In genomic region chr3:10941972-10942371, GRCh38 we compare ENCODE assay signal across 9 cellular contexts. TPM values are rescaled to one million over a fixed set of nuclear protein-coding genes. Genes with fewer than 3 reads are reported as not detected.
DNase-seq lines count a peak whose midpoint lies in the region; ATAC-seq and TF ChIP-seq lines count a peak whose summit lies in the region.
"Had no signal": no experiment of that assay in that cellular context is flagged by ENCODE, and none has a peak within 500 bp of the region (broad histone marks: within the 10 kb centered on the region; RNA-seq: fewer than 3 reads in every experiment).

No MANE protein-coding gene starts in this region.

- POLR2A ChIA-PET in activated CD8-positive, alpha-beta T cell treated with anti-CD3 and anti-CD28 coated beads, Interleukin-2, amount 10 ng/mL, durations not matched to agents 7 days and 5 days (lab: Charles Lee), result no interaction called here
- POLR2A ChIA-PET in CD4-positive, alpha-beta memory T cell (lab: Charles Lee; ENCODE audit: partially characterized antibody), result no interaction called here

- H3K27ac ChIP-seq in heart right ventricle (no peak overlapping the region), upper lobe of right lung (no peak overlapping the region)
- H3K27ac ChIP-seq in CD4-positive, alpha-beta memory T cell (ENCODE audit: low read depth, low read length), result no peak overlapping the region

- 75 to 78% methylated on average over 1 of the region's 1 CpG for WGBS in heart right ventricle, 2 donors

- intact Hi-C loops in heart right ventricle (cut with DNase I), result loop anchor here in 3 of 10 donors (10.0 kb wide), 3 partner anchors 187 to 393 kb away; no protein-coding TSS in a partner anchor
- intact Hi-C loops in Right ventricle myocardium inferior (cut with DNase I), result loop anchor here (10.0 kb wide), 1 partner anchor 187 kb away; no protein-coding TSS in a partner anchor
- intact Hi-C loops in upper lobe of right lung (cut with DNase I), result loop anchor here (10.0 kb wide), 1 partner anchor 393 kb away; no protein-coding TSS in a partner anchor
- intact Hi-C loops in CD4-positive, alpha-beta memory T cell (cut with micrococcal nuclease), result no loop called here

- ATAC-seq in heart right ventricle (no peak), Right ventricle myocardium inferior (no peak), upper lobe of right lung (peak; percentile 32), GM21528 (IDR thresholded peaks at IDR 0.05; ENCODE audit: low FRiP score, unreplicated experiment) (no peak), HG02870 (IDR thresholded peaks at IDR 0.05; ENCODE audit: unreplicated experiment) (no peak)
- ATAC-seq in activated CD8-positive, alpha-beta T cell treated with anti-CD3 and anti-CD28 coated beads, Interleukin-2, amount 10 ng/mL, durations not matched to agents 7 days and 5 days, result no peak

- no peak overlapping the region for H3K27ac Mint-ChIP-seq in activated CD8-positive, alpha-beta T cell treated with anti-CD3 and anti-CD28 coated beads, Interleukin-2, amount 10 ng/mL, durations not matched to agents 7 days and 5 days
- H3K27ac Mint-ChIP-seq in CD4-positive, alpha-beta memory T cell, result no peak overlapping the region

- no peak overlapping the region for H3K4me3 Mint-ChIP-seq in activated CD8-positive, alpha-beta T cell treated with anti-CD3 and anti-CD28 coated beads, Interleukin-2, amount 10 ng/mL, durations not matched to agents 7 days and 5 days
- peak overlapping the region in 1 of 8 donors; percentile 29 for H3K4me3 Mint-ChIP-seq in CD4-positive, alpha-beta memory T cell

- CTCF ChIA-PET in activated CD8-positive, alpha-beta T cell treated with anti-CD3 and anti-CD28 coated beads, Interleukin-2, amount 10 ng/mL, durations not matched to agents 7 days and 5 days (lab: Charles Lee), result interaction anchor here (0.6 to 2.2 kb wide), 4 partner anchors 11 to 184 kb away, joined by 3 to 14 read pairs (median 4); no protein-coding TSS in a partner anchor
- CTCF ChIA-PET in CD4-positive, alpha-beta memory T cell (lab: Charles Lee; ENCODE audit: partially characterized antibody), result interaction anchor here (1.0 kb wide), 1 partner anchor 16 kb away, joined by 3 read pairs; no protein-coding TSS in a partner anchor

- no peaks in the 10 kb centered on the region for H3K27me3 Mint-ChIP-seq in activated CD8-positive, alpha-beta T cell treated with anti-CD3 and anti-CD28 coated beads, Interleukin-2, amount 10 ng/mL, durations not matched to agents 7 days and 5 days (ENCODE audit: low read depth)
- peaks cover 2 to 10% of the 10 kb centered on the region in 2 donors for H3K27me3 Mint-ChIP-seq in CD4-positive, alpha-beta memory T cell

- H3K9me3 ChIP-seq in heart right ventricle, result peaks cover 0 to 5% (median 0%) of the 10 kb centered on the region in 11 donors
- no peaks in the 10 kb centered on the region for H3K9me3 ChIP-seq in upper lobe of right lung
- H3K9me3 ChIP-seq in CD4-positive, alpha-beta memory T cell (ENCODE audit: control insufficient read depth in 1 of 2, low read length in 2 of 2), result no peaks in the 10 kb centered on the region

- H3K36me3 ChIP-seq in heart right ventricle (no peaks in the 10 kb centered on the region), kidney epithelial cell (ENCODE audit: control insufficient read depth, insufficient read depth, low read length) (no peaks in the 10 kb centered on the region), upper lobe of right lung (no peaks in the 10 kb centered on the region)
- no peaks in the 10 kb centered on the region for H3K36me3 ChIP-seq in CD4-positive, alpha-beta memory T cell (ENCODE audit: insufficient read depth, low read length)

- DNase-seq in heart right ventricle, result no peak
- DNase-seq in Right ventricle myocardium inferior (ENCODE audit: missing footprints), result no peak
- peak; percentile 43 for DNase-seq in activated CD8-positive, alpha-beta T cell treated with anti-CD3 and anti-CD28 coated beads, Interleukin-2, amount 10 ng/mL, durations not matched to agents 7 days and 5 days
- no peak for DNase-seq in kidney epithelial cell (ENCODE audit: low read depth)
- DNase-seq in upper lobe of right lung, result peak; percentile 53
- no peak for DNase-seq in CD4-positive, alpha-beta memory T cell
- DNase-seq: NCI-H226 had no signal

- H3K4me1 ChIP-seq in heart right ventricle (no peaks in the 10 kb centered on the region), upper lobe of right lung (no peaks in the 10 kb centered on the region)
- H3K4me1 ChIP-seq in CD4-positive, alpha-beta memory T cell (ENCODE audit: insufficient read depth, low read length), result no peaks in the 10 kb centered on the region

- H3K4me3 ChIP-seq in heart right ventricle (no peak overlapping the region), kidney epithelial cell (ENCODE audit: low read depth, low read length) (no peak overlapping the region), upper lobe of right lung (no peak overlapping the region)
- no peak overlapping the region for H3K4me3 ChIP-seq in CD4-positive, alpha-beta memory T cell (ENCODE audit: low read length in 2 of 2)

- peaks cover 0 to 46% (median 12%) of the 10 kb centered on the region in 7 donors for H3K27me3 ChIP-seq in heart right ventricle
- peaks cover 3% of the 10 kb centered on the region for H3K27me3 ChIP-seq in kidney epithelial cell (ENCODE audit: control insufficient read depth, insufficient read depth, low read length)
- no peaks in the 10 kb centered on the region for H3K27me3 ChIP-seq in upper lobe of right lung
- H3K27me3 ChIP-seq in CD4-positive, alpha-beta memory T cell (ENCODE audit: insufficient read depth, low read length), result no peaks in the 10 kb centered on the region

- H3K4me1 Mint-ChIP-seq in activated CD8-positive, alpha-beta T cell treated with anti-CD3 and anti-CD28 coated beads, Interleukin-2, amount 10 ng/mL, durations not matched to agents 7 days and 5 days (ENCODE audit: low read depth), result no peaks in the 10 kb centered on the region
- H3K4me1 Mint-ChIP-seq in CD4-positive, alpha-beta memory T cell, result no peaks in the 10 kb centered on the region

- no peaks in the 10 kb centered on the region for H3K36me3 Mint-ChIP-seq in activated CD8-positive, alpha-beta T cell treated with anti-CD3 and anti-CD28 coated beads, Interleukin-2, amount 10 ng/mL, durations not matched to agents 7 days and 5 days (ENCODE audit: low read depth)
- no peaks in the 10 kb centered on the region for H3K36me3 Mint-ChIP-seq in CD4-positive, alpha-beta memory T cell

- no peaks in the 10 kb centered on the region for H3K9me3 Mint-ChIP-seq in activated CD8-positive, alpha-beta T cell treated with anti-CD3 and anti-CD28 coated beads, Interleukin-2, amount 10 ng/mL, durations not matched to agents 7 days and 5 days (ENCODE audit: insufficient read depth)
- peaks cover 0 to 8% (median 4%) of the 10 kb centered on the region in 8 donors for H3K9me3 Mint-ChIP-seq in CD4-positive, alpha-beta memory T cell

- TF ChIP-seq CTCF in heart right ventricle (IDR thresholded peaks at IDR 0.05) (peak in 8 of 9 donors; percentile 14 to 68 (median 49)), kidney epithelial cell (IDR thresholded peaks at IDR 0.05; ENCODE audit: insufficient read depth, low read length, poor library complexity, severe bottlenecking) (peak; percentile 46), upper lobe of right lung (IDR thresholded peaks at IDR 0.05) (peak; percentile 67)

RNA-seq across cellular contexts. Expression of gene SLC6A1, which starts 50.6 kb away (rescaled TPM):
- total RNA-seq in heart right ventricle (1 to 10 TPM in 6 of 10 donors, under 1 TPM in 4; 0.55 to 2.5 (median 1.7) TPM), Right ventricle myocardium inferior (0.57 TPM), kidney epithelial cell (not detected in 2 replicates), upper lobe of right lung (0.84 TPM)
- 1 to 10 TPM in 1 of 2 donors, under 1 TPM in 1; 0.55 to 2.7 TPM for polyA plus RNA-seq in heart right ventricle
- not detected for total RNA-seq in activated CD8-positive, alpha-beta T cell treated with anti-CD3 and anti-CD28 coated beads, Interleukin-2, amount 10 ng/mL, durations not matched to agents 7 days and 5 days
- not detected for total RNA-seq in CD4-positive, alpha-beta memory T cell
- polyA plus RNA-seq in CD4-positive, alpha-beta memory T cell, result not detected

Comparison
In these comparisons a context has a peak if more than half of its experiments do, and no peak if none do; other contexts are left out.
1. DNase-seq: peak in activated CD8-positive, alpha-beta T cell treated with anti-CD3 and anti-CD28 coated beads, Interleukin-2, amount 10 ng/mL, durations not matched to agents 7 days and 5 days (single experiment) and upper lobe of right lung (single experiment); none in heart right ventricle (0 of 2), Right ventricle myocardium inferior (single experiment), kidney epithelial cell (single experiment) and CD4-positive, alpha-beta memory T cell (0 of 5).
2. Peak in every context shown above with its lines, with median percentiles within 50 percentile points of each other: CTCF ChIP-seq.